In the genomic region with DNA sequence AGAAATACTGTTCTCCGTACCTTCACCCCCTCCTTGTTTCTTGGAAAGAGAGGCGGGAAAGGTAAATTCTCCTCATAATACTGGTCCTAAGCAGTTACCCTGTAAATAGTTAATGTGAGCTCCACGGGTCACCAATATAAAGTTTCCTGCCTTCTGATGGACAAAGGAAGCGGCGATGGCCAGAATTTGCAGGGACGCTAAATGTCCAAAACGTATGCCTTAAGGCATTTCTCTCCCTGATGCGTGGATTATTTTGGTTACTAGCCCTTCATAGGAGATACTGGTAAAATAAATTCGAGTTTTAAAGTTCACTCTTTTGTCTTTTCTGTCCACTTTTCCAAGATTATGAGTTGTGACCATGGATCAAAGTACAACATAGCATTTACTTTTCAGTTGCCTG, we compare ENCODE assay signal across 7 cellular contexts. TPM values are rescaled to one million over a fixed set of nuclear protein-coding genes. Genes with fewer than 3 reads are reported as not detected.
DNase-seq lines count a peak whose midpoint lies in the region; ATAC-seq and TF ChIP-seq lines count a peak whose summit lies in the region.

No MANE protein-coding gene starts in this region.

- TF ChIP-seq CTCF in HFFc6 (IDR thresholded peaks at IDR 0.05), result no peak

- no peaks in the 10 kb centered on the region for H3K9me3 Mint-ChIP-seq in HFFc6
- H3K9me3 Mint-ChIP-seq in activated naive CD8-positive, alpha-beta T cell (ENCODE audit: low read depth), result no peaks in the 10 kb centered on the region
- H3K9me3 Mint-ChIP-seq in stimulated activated effector memory CD8-positive, alpha-beta T cell treated with anti-CD3 and anti-CD28 coated beads, Interleukin-12 subunit alpha, Interleukin-12 subunit beta, amount 100 ng/mL, for 72 hours, result peaks cover 5% of the 10 kb centered on the region

- peak overlapping the region; percentile 79 for H3K4me3 ChIP-seq in iPS-18a (ENCODE audit: low read length)

- peaks cover 57% of the 10 kb centered on the region for H3K4me1 Mint-ChIP-seq in HFFc6 (ENCODE audit: low read depth)
- H3K4me1 Mint-ChIP-seq in activated naive CD8-positive, alpha-beta T cell (ENCODE audit: low read depth), result peaks cover 11% of the 10 kb centered on the region
- H3K4me1 Mint-ChIP-seq in stimulated activated effector memory CD8-positive, alpha-beta T cell treated with anti-CD3 and anti-CD28 coated beads, Interleukin-12 subunit alpha, Interleukin-12 subunit beta, amount 100 ng/mL, for 72 hours, result peaks cover 6% of the 10 kb centered on the region

- no peaks in the 10 kb centered on the region for H3K9me3 ChIP-seq in iPS-18a (ENCODE audit: control insufficient read depth, low read depth, low read length)

- peaks cover 6% of the 10 kb centered on the region for H3K27me3 Mint-ChIP-seq in HFFc6 (ENCODE audit: insufficient read depth)
- H3K27me3 Mint-ChIP-seq in activated naive CD8-positive, alpha-beta T cell, result peaks cover 40% of the 10 kb centered on the region

- DNase-seq in HFFc6 (no peak), COLO829 (ENCODE audit: low spot score) (no peak), AG20443 (ENCODE audit: low spot score) (no peak), RPMI8226 (no peak)
- DNase-seq in stimulated activated effector memory CD8-positive, alpha-beta T cell treated with anti-CD3 and anti-CD28 coated beads, Interleukin-12 subunit alpha, Interleukin-12 subunit beta, amount 100 ng/mL, for 72 hours (ENCODE audit: low spot score in 2 of 2), result no peak

- H3K9ac ChIP-seq in iPS-18a (ENCODE audit: low read length), result peak overlapping the region; percentile 74

- peak overlapping the region; percentile 99 for H3K4me3 Mint-ChIP-seq in HFFc6
- peak overlapping the region; percentile 81 for H3K4me3 Mint-ChIP-seq in activated naive CD8-positive, alpha-beta T cell
- H3K4me3 Mint-ChIP-seq in stimulated activated effector memory CD8-positive, alpha-beta T cell treated with anti-CD3 and anti-CD28 coated beads, Interleukin-12 subunit alpha, Interleukin-12 subunit beta, amount 100 ng/mL, for 72 hours, result peak overlapping the region; percentile 40

- H3K27ac ChIP-seq in iPS-18a (ENCODE audit: low read length), result no peak overlapping the region

- no peak for ATAC-seq in stimulated activated effector memory CD8-positive, alpha-beta T cell treated with anti-CD3 and anti-CD28 coated beads, Interleukin-12 subunit alpha, Interleukin-12 subunit beta, amount 100 ng/mL, for 72 hours

- peaks cover 27% of the 10 kb centered on the region for H3K36me3 Mint-ChIP-seq in HFFc6 (ENCODE audit: low read depth)
- H3K36me3 Mint-ChIP-seq in activated naive CD8-positive, alpha-beta T cell, result no peaks in the 10 kb centered on the region
- no peaks in the 10 kb centered on the region for H3K36me3 Mint-ChIP-seq in stimulated activated effector memory CD8-positive, alpha-beta T cell treated with anti-CD3 and anti-CD28 coated beads, Interleukin-12 subunit alpha, Interleukin-12 subunit beta, amount 100 ng/mL, for 72 hours

- H3K36me3 ChIP-seq in iPS-18a (ENCODE audit: control insufficient read depth, low read depth, low read length), result no peaks in the 10 kb centered on the region

- H3K27me3 ChIP-seq in iPS-18a (ENCODE audit: control insufficient read depth, insufficient read depth, low read length), result peaks cover 30% of the 10 kb centered on the region

- H3K27ac Mint-ChIP-seq in HFFc6, result peak overlapping the region; percentile 98
- no peak overlapping the region for H3K27ac Mint-ChIP-seq in activated naive CD8-positive, alpha-beta T cell
- H3K27ac Mint-ChIP-seq in stimulated activated effector memory CD8-positive, alpha-beta T cell treated with anti-CD3 and anti-CD28 coated beads, Interleukin-12 subunit alpha, Interleukin-12 subunit beta, amount 100 ng/mL, for 72 hours, result no peak overlapping the region

- peaks cover 5% of the 10 kb centered on the region for H3K4me1 ChIP-seq in iPS-18a (ENCODE audit: control insufficient read depth, low read depth, low read length)

RNA-seq across cellular contexts. Expression of gene PTGS2, which starts 0.9 kb away (rescaled TPM):
- 100 to 1,000 TPM in 2 of 6 experiments, 10 to 100 TPM in 4; 59.2 to 176 (median 70.3) TPM for total RNA-seq in HFFc6 (2021; fragmentation: NEBNext Ultra II Directional; extraction: Animal tissue kit (Norgen Biotek cat#: 25700))

Comparison
In these comparisons a context has a peak if more than half of its experiments do, and no peak if none do; other contexts are left out.
1. H3K4me3 Mint-ChIP-seq: peak in every context shown above with its lines; median percentile 99 in HFFc6; 81 in activated naive CD8-positive, alpha-beta T cell; 40 in stimulated activated effector memory CD8-positive, alpha-beta T cell treated with anti-CD3 and anti-CD28 coated beads, Interleukin-12 subunit alpha, Interleukin-12 subunit beta, amount 100 ng/mL, for 72 hours.